10 cellular contexts compared by ENCODE assay signal in genomic region chr5:8993031-8993430, GRCh38.
DNase-seq lines count a peak whose midpoint lies in the region; ATAC-seq and TF ChIP-seq lines count a peak whose summit lies in the region.
"Had no signal": no experiment of that assay in that cellular context is flagged by ENCODE, and none has a peak within 500 bp of the region (broad histone marks: within the 10 kb centered on the region; RNA-seq: fewer than 3 reads in every experiment).

No MANE protein-coding gene starts in this region.

- H3K9me3 ChIP-seq in cardiac muscle cell (ENCODE audit: low read depth) (no peaks in the 10 kb centered on the region), right atrium auricular region (no peaks in the 10 kb centered on the region)

- H3K36me3 ChIP-seq in cardiac muscle cell (no peaks in the 10 kb centered on the region), right atrium auricular region (no peaks in the 10 kb centered on the region)

- DNase-seq in cardiac muscle cell (ENCODE audit: low read depth in 1 of 2, low spot score in 1 of 2), result peak; percentile 5 to 36
- no peak for DNase-seq in right atrium auricular region (ENCODE audit: low spot score)
- peak; percentile 41 for DNase-seq in NCI-H69 (lab: John Stamatoyannopoulos, UW)
- DNase-seq in fibroblast of mammary gland (ENCODE audit: low read depth), result peak; percentile 34
- DNase-seq in activated CD8-positive, alpha-beta T cell treated with anti-CD3 and anti-CD28 coated beads for 36 hours, result no peak
- DNase-seq in activated naive CD4-positive, alpha-beta T cell treated with anti-CD3 and anti-CD28 coated beads, Interleukin-2, amount 50 U/mL, for 16 hours, result no peak
- no peak for DNase-seq in NCI-H146 treated with DMSO at 0.1 percent for 48 hours (lab: John Stamatoyannopoulos, UW; ENCODE audit: unreplicated experiment)
- DNase-seq in Right ventricle myocardium superior, result no peak
- DNase-seq: activated T-cell treated with anti-CD3 and anti-CD28 coated beads for 4 hours; CD4-positive, alpha-beta memory T cell had no signal

- no peaks in the 10 kb centered on the region for H3K27me3 Mint-ChIP-seq in activated CD8-positive, alpha-beta T cell treated with anti-CD3 and anti-CD28 coated beads for 36 hours
- H3K27me3 Mint-ChIP-seq: CD4-positive, alpha-beta memory T cell had no signal

- CTCF ChIA-PET in activated CD8-positive, alpha-beta T cell treated with anti-CD3 and anti-CD28 coated beads for 36 hours (lab: Charles Lee), result interaction anchor here (0.9 kb wide), 1 partner anchor 13 kb away, joined by 3 read pairs; no protein-coding TSS in a partner anchor

- H3K27ac Mint-ChIP-seq in activated CD8-positive, alpha-beta T cell treated with anti-CD3 and anti-CD28 coated beads for 36 hours, result no peak overlapping the region
- H3K27ac Mint-ChIP-seq: CD4-positive, alpha-beta memory T cell had no signal

- POLR2A ChIA-PET in activated CD8-positive, alpha-beta T cell treated with anti-CD3 and anti-CD28 coated beads for 36 hours (lab: Charles Lee), result no interaction called here

- peaks cover 1% of the 10 kb centered on the region for H3K9me3 Mint-ChIP-seq in activated CD8-positive, alpha-beta T cell treated with anti-CD3 and anti-CD28 coated beads for 36 hours

- no peaks in the 10 kb centered on the region for H3K4me1 Mint-ChIP-seq in activated CD8-positive, alpha-beta T cell treated with anti-CD3 and anti-CD28 coated beads for 36 hours (ENCODE audit: low read depth)
- H3K4me1 Mint-ChIP-seq: CD4-positive, alpha-beta memory T cell had no signal

- H3K27ac ChIP-seq in cardiac muscle cell (no peak overlapping the region), right atrium auricular region (no peak overlapping the region)

- intact Hi-C loops in activated CD8-positive, alpha-beta T cell treated with anti-CD3 and anti-CD28 coated beads for 36 hours (cut with micrococcal nuclease), result no loop called here
- intact Hi-C loops in Right ventricle myocardium superior (cut with DNase I), result no loop called here

- no peak for ATAC-seq in activated CD8-positive, alpha-beta T cell treated with anti-CD3 and anti-CD28 coated beads for 36 hours
- no peak for ATAC-seq in Right ventricle myocardium superior (ENCODE audit: poor library complexity)

- H3K4me3 ChIP-seq in cardiac muscle cell, result no peak overlapping the region
- no peak overlapping the region for H3K4me3 ChIP-seq in right atrium auricular region
- H3K4me3 ChIP-seq in fibroblast of mammary gland (ENCODE audit: control insufficient read depth, low read depth, low read length), result no peak overlapping the region

- no peaks in the 10 kb centered on the region for H3K36me3 Mint-ChIP-seq in activated CD8-positive, alpha-beta T cell treated with anti-CD3 and anti-CD28 coated beads for 36 hours (ENCODE audit: low read depth)
- H3K36me3 Mint-ChIP-seq: CD4-positive, alpha-beta memory T cell had no signal

- H3K27me3 ChIP-seq in cardiac muscle cell (no peaks in the 10 kb centered on the region), right atrium auricular region (no peaks in the 10 kb centered on the region)

- H3K4me1 ChIP-seq in cardiac muscle cell (ENCODE audit: low read depth), result no peaks in the 10 kb centered on the region
- H3K4me1 ChIP-seq in right atrium auricular region, result no peaks in the 10 kb centered on the region

- no peak overlapping the region for H3K4me3 Mint-ChIP-seq in activated CD8-positive, alpha-beta T cell treated with anti-CD3 and anti-CD28 coated beads for 36 hours
- H3K4me3 Mint-ChIP-seq: CD4-positive, alpha-beta memory T cell had no signal

- TF ChIP-seq CTCF in cardiac muscle cell (IDR thresholded peaks at IDR 0.05; ENCODE audit: low read depth, low read length) (peak; percentile 60), right atrium auricular region (IDR thresholded peaks at IDR 0.05) (peak in 1 of 2 donors; percentile 25), fibroblast of mammary gland (conservative IDR thresholded peaks at IDR 0.05; ENCODE audit: control insufficient read depth, insufficient read depth, low read depth, low read length) (peak; percentile 51)
- TF ChIP-seq CTCF in activated CD8-positive, alpha-beta T cell treated with anti-CD3 and anti-CD28 coated beads for 36 hours (IDR thresholded peaks at IDR 0.05), result no peak

Comparison
In these comparisons a context has a peak if more than half of its experiments do, and no peak if none do; other contexts are left out.
1. DNase-seq: peak in cardiac muscle cell (2 of 2), NCI-H69 (single experiment) and fibroblast of mammary gland (single experiment); none in right atrium auricular region (single experiment), activated CD8-positive, alpha-beta T cell treated with anti-CD3 and anti-CD28 coated beads for 36 hours (single experiment), activated naive CD4-positive, alpha-beta T cell treated with anti-CD3 and anti-CD28 coated beads, Interleukin-2, amount 50 U/mL, for 16 hours (single experiment), NCI-H146 treated with DMSO at 0.1 percent for 48 hours (single experiment) and Right ventricle myocardium superior (single experiment).